Comparison of ENCODE assay signal across 8 cellular contexts in the genomic region with DNA sequence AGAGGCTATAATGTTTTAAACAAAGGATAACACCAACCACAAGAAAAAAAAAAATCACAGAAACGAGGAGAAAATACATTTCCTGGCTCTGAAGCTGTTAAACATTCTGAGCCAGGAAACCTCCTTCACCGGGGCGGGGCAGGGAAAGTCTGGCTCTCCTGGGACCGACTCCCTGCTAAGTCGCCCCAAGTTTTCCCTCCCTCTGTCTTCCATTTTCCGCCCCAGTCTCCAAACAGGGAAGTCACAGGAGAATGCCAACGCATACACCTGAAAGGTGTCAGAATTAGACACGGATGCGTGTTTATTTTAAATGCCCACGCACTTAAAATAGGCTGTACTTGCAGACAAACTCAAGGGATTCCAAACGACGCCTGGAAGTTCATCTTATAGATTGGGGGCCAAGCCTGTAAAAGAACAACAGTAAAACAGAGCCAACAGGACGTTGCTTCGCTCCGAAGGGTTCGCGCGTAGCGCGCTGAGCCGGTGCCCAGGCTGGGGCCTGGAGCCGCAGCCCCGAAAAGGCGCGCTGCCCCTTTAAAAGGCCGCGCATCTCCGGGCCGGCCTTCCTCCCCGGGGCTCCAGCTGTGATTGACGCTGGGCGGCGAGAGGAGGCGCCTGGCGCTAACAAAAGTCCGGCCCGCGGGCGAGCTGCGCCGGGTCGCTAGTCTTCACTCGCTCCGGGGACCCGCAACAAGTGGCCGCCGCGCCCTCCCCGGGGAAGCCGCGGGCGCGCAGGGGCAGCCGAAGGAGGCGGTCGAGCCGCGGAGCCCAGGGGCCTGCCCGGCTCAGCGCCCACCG. TPM values are rescaled to one million over a fixed set of nuclear protein-coding genes. Genes with fewer than 3 reads are reported as not detected.
DNase-seq lines count a peak whose midpoint lies in the region; ATAC-seq and TF ChIP-seq lines count a peak whose summit lies in the region.

A gene (plus strand): TSS at position 653 of the 798 bp plus-strand sequence.

- H4K20me1 ChIP-seq in mammary epithelial cell (ENCODE audit: insufficient read depth, low read length): no peaks in the 10 kb centered on the region

- POLR2A ChIA-PET in CD4-positive, alpha-beta T cell (lab: Charles Lee): no interaction called here

- no peaks in the 10 kb centered on the region for H3K9me3 ChIP-seq in mammary epithelial cell (replicated peaks; ENCODE audit: insufficient read depth, low read length)
- H3K9me3 ChIP-seq in skeletal muscle satellite cell (replicated peaks; ENCODE audit: low read length): no peaks in the 10 kb centered on the region
- H3K9me3 ChIP-seq in CD4-positive, alpha-beta T cell (ENCODE audit: control insufficient read depth, low read length): no peaks in the 10 kb centered on the region

- ATAC-seq in CD4-positive, alpha-beta T cell (ENCODE audit: poor library complexity): no peak
- no peak for ATAC-seq in GM19351 (IDR thresholded peaks at IDR 0.05; ENCODE audit: unreplicated experiment)

- in situ Hi-C loops in mammary epithelial cell (cut with MboI; ENCODE audit: low sequenced_read_pairs in 2 of 2): no loop called here

- peak within 1 kb of the TSS; percentile 81 for H3K4me2 ChIP-seq in mammary epithelial cell (ENCODE audit: insufficient read depth, low read depth, low read length)
- H3K4me2 ChIP-seq in skeletal muscle satellite cell (ENCODE audit: low read length): peak within 1 kb of the TSS; percentile 87

- no peaks in the 10 kb centered on the region for H3K4me1 ChIP-seq in mammary epithelial cell (ENCODE audit: insufficient read depth, low read length)
- H3K4me1 ChIP-seq in skeletal muscle satellite cell (ENCODE audit: control insufficient read depth, insufficient read depth, low read length): peaks cover 8% of the 10 kb centered on the region

- CTCF ChIA-PET in mammary epithelial cell (lab: Charles Lee; ENCODE audit: low non-redundant PET): interaction anchor here (0.7 kb wide), 1 partner anchor 250 kb away, joined by 3 read pairs; no protein-coding TSS in a partner anchor
- CTCF ChIA-PET in CD4-positive, alpha-beta T cell (lab: Charles Lee): no interaction called here

- intact Hi-C loops in mammary epithelial cell (cut with micrococcal nuclease): loop anchor here (1.0 kb wide), 1 partner anchor 295 kb away; no protein-coding TSS in a partner anchor
- intact Hi-C loops in CD4-positive, alpha-beta T cell (cut with DNase I, micrococcal nuclease): no loop called here

- H2AFZ ChIP-seq in mammary epithelial cell (ENCODE audit: low read depth, low read length): peak within 1 kb of the TSS; percentile 80

- no peak within 1 kb of the TSS for H3K27ac Mint-ChIP-seq in CD4-positive, alpha-beta T cell

- H3K4me3 Mint-ChIP-seq in CD4-positive, alpha-beta T cell: no peak within 1 kb of the TSS

- no peaks in the 10 kb centered on the region for H3K9me3 Mint-ChIP-seq in CD4-positive, alpha-beta T cell

- dilution Hi-C loops in mammary epithelial cell (cut with HindIII; ENCODE audit: low sequenced_read_pairs): no loop called here

- WGBS in mammary epithelial cell (ENCODE audit: low coverage, missing lambda C conversion rate): 6% methylated on average over 31 of the region's 61 CpGs

- no peaks in the 10 kb centered on the region for H3K36me3 ChIP-seq in mammary epithelial cell (ENCODE audit: insufficient read depth, low read length)
- peaks cover 2% of the 10 kb centered on the region for H3K36me3 ChIP-seq in skeletal muscle satellite cell (ENCODE audit: insufficient read depth, low read length)

- H3K4me3 ChIP-seq in mammary epithelial cell (replicated peaks in 1 of 3; ENCODE audit: insufficient read depth in 1 of 3, low read depth in 2 of 3, low read length in 3 of 3) (peak within 1 kb of the TSS in 2 of 3 experiments; percentile 25 to 36), skeletal muscle satellite cell (ENCODE audit: low read length) (peak within 1 kb of the TSS; percentile 75)

- BruUV-seq in mammary epithelial cell (replicated peaks; lab: Mats Ljungman, UMichigan): no TSS peak

- H3K9ac ChIP-seq in mammary epithelial cell (ENCODE audit: insufficient read depth, low read length) (no peak within 1 kb of the TSS), skeletal muscle satellite cell (ENCODE audit: low read depth, low read length) (peak within 1 kb of the TSS; percentile 89)

- H3K27me3 Mint-ChIP-seq in CD4-positive, alpha-beta T cell: peaks cover 45% of the 10 kb centered on the region

- H3K27me3 ChIP-seq in mammary epithelial cell (ENCODE audit: insufficient read depth, low read length) (peaks cover 8% of the 10 kb centered on the region), skeletal muscle satellite cell (ENCODE audit: control insufficient read depth, insufficient read depth, low read length) (peaks cover 9% of the 10 kb centered on the region)
- peaks cover 26% of the 10 kb centered on the region for H3K27me3 ChIP-seq in CD4-positive, alpha-beta T cell (ENCODE audit: control insufficient read depth, insufficient read depth, low read length)

- H3K4me1 Mint-ChIP-seq in CD4-positive, alpha-beta T cell (ENCODE audit: low read depth): no peaks in the 10 kb centered on the region

- no peak for TF ChIP-seq EP300 in Ishikawa (IDR thresholded peaks at IDR 0.05; ENCODE audit: borderline replicate concordance)

- no peak within 1 kb of the TSS for H3K27ac ChIP-seq in mammary epithelial cell (ENCODE audit: insufficient read depth, low read depth, low read length)
- no peak within 1 kb of the TSS for H3K27ac ChIP-seq in CD4-positive, alpha-beta T cell (ENCODE audit: low read depth, low read length)

- TF ChIP-seq RAD21 in Ishikawa (IDR thresholded peaks at IDR 0.05; ENCODE audit: low read depth): no peak

- H3K79me2 ChIP-seq in mammary epithelial cell (ENCODE audit: insufficient read depth, low read length): no peaks in the 10 kb centered on the region

- DNase-seq in GM03348 (ENCODE audit: low spot score): peak; percentile 93
- peak; percentile 52 for DNase-seq in mammary epithelial cell
- peak; percentile 83 for DNase-seq in iPS-NIHi7 (ENCODE audit: extremely low spot score)
- DNase-seq in central memory CD4-positive, alpha-beta T cell: no peak
- no peak for DNase-seq in CD4-positive, alpha-beta T cell

- no peaks in the 10 kb centered on the region for H3K36me3 Mint-ChIP-seq in CD4-positive, alpha-beta T cell (ENCODE audit: low read depth)

- TF ChIP-seq CTCF in mammary epithelial cell (conservative IDR thresholded peaks at IDR 0.05 in 1 of 2, IDR thresholded peaks at IDR 0.05 in 1 of 2; ENCODE audit: extremely low read depth in 1 of 2, insufficient read depth in 1 of 2, low read depth in 1 of 2, low read length in 2 of 2): no peak
- TF ChIP-seq CTCF in CD4-positive, alpha-beta T cell (IDR thresholded peaks at IDR 0.05): no peak

TF ChIP-seq in Ishikawa, 13 proteins besides CTCF, POLR2A, EP300 and RAD21:
- no peak for TF ChIP-seq FOXM1 (IDR thresholded peaks at IDR 0.05; ENCODE audit: borderline replicate concordance, low read depth)
- TF ChIP-seq TCF12 (IDR thresholded peaks at IDR 0.05; ENCODE audit: low read depth): no peak
- TF ChIP-seq, protein P1, sequence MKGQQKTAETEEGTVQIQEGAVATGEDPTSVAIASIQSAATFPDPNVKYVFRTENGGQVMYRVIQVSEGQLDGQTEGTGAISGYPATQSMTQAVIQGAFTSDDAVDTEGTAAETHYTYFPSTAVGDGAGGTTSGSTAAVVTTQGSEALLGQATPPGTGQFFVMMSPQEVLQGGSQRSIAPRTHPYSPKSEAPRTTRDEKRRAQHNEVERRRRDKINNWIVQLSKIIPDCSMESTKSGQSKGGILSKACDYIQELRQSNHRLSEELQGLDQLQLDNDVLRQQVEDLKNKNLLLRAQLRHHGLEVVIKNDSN (IDR thresholded peaks at IDR 0.05): no peak
- TF ChIP-seq, protein P2, sequence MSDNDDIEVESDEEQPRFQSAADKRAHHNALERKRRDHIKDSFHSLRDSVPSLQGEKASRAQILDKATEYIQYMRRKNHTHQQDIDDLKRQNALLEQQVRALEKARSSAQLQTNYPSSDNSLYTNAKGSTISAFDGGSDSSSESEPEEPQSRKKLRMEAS (IDR thresholded peaks at IDR 0.05): peak; percentile 29; the same call in 1 of the 2 replicates
- TF ChIP-seq YY1 (IDR thresholded peaks at IDR 0.05; ENCODE audit: low read depth): no peak
- no peak for TF ChIP-seq TAF1 (IDR thresholded peaks at IDR 0.05; ENCODE audit: low read depth)
- no peak for TF ChIP-seq ZBTB7A (IDR thresholded peaks at IDR 0.05; ENCODE audit: low read depth)

RNA-seq across cellular contexts. Expression of the gene that starts here (rescaled TPM):
- total RNA-seq in mammary epithelial cell: 1 to 10 TPM; 1.0 to 2.4 TPM
- polyA plus RNA-seq in mammary epithelial cell: 0.01 TPM
- polyA minus RNA-seq in mammary epithelial cell: not detected
- 3.5 and 4.8 TPM in 2 replicates for total RNA-seq in skeletal muscle satellite cell (2012; rRNA removed)
- total RNA-seq in CD4-positive, alpha-beta T cell: not detected

Comparison
In these comparisons a context has a peak if more than half of its experiments do, and no peak if none do; other contexts are left out.
1. DNase-seq: peak in GM03348 (single experiment), mammary epithelial cell (single experiment) and iPS-NIHi7 (single experiment); none in central memory CD4-positive, alpha-beta T cell (single experiment) and CD4-positive, alpha-beta T cell (0 of 10).